Comparison of ENCODE assay signal across 35 cellular contexts in genomic region chr11:127491589-127491988, GRCh38.
"Had no signal": no experiment of that assay in that cellular context is flagged by ENCODE, and none has a peak within 500 bp of the region (broad histone marks: within the 10 kb centered on the region; RNA-seq: fewer than 3 reads in every experiment).

No MANE protein-coding gene starts in this region.

- H3K36me3 Mint-ChIP-seq: activated naive CD4-positive, alpha-beta T cell treated with anti-CD3 and anti-CD28 coated beads, Interleukin-2, amount 50 U/mL, for 24 hours; activated naive CD8-positive, alpha-beta T cell treated with anti-CD3 and anti-CD28 coated beads for 36 hours; brain had no signal

- DNase-seq: activated B cell treated with CpG ODN at 0.5 μM for 24 hours; activated CD4-positive, alpha-beta T cell treated with anti-CD3 and anti-CD28 coated beads for 48 hours; activated CD4-positive, alpha-beta T cell treated with anti-CD3 and anti-CD28 coated beads, Interleukin-2, amount 50 U/mL, for 1 hour; activated CD4-positive, alpha-beta T cell treated with anti-CD3 and anti-CD28 coated beads, Interleukin-2, amount 50 U/mL, for 48 hours; activated CD8-positive, alpha-beta memory T cell treated with anti-CD3 and anti-CD28 coated beads for 24 hours; activated CD8-positive, alpha-beta T cell treated with anti-CD3 and anti-CD28 coated beads for 36 hours; activated effector memory CD4-positive, alpha-beta T cell treated with Interleukin-2 at 50 U/mL for 16 hours; activated gamma-delta T cell treated with Interleukin-2 at 50 U/mL for 16 hours; activated naive CD4-positive, alpha-beta T cell treated with Interleukin-2 at 50 U/mL for 16 hours; activated naive CD8-positive, alpha-beta T cell treated with anti-CD3 and anti-CD28 coated beads for 36 hours; activated naive CD8-positive, alpha-beta T cell treated with anti-CD3 and anti-CD28 coated beads, Interleukin-2, amount 50 U/mL, for 24 hours; activated T-cell treated with anti-CD3 and anti-CD28 coated beads, Interleukin-2, amount 50 U/mL, for 4 hours; adrenal gland; amygdala; aorta; central memory CD4-positive, alpha-beta T cell; cerebellar nuclear complex; colonic mucosa; effector CD8-positive, alpha-beta T cell; erythroblast; esophagus squamous epithelium; foreskin melanocyte; heart right ventricle; T-helper 1 cell; T-helper 17 cell; T1000; WERI-Rb-1 had no signal

- H3K4me3 ChIP-seq: adrenal gland, breast epithelium, cardiac muscle cell, colonic mucosa, esophagus squamous epithelium, gastroesophageal sphincter, heart right ventricle had no signal

- H3K36me3 ChIP-seq: adrenal gland, breast epithelium, cardiac muscle cell, colonic mucosa, esophagus squamous epithelium, gastroesophageal sphincter, heart right ventricle, WERI-Rb-1 had no signal

- H3K27ac ChIP-seq: adrenal gland, breast epithelium, cardiac muscle cell, colonic mucosa, esophagus squamous epithelium, gastroesophageal sphincter, WERI-Rb-1 had no signal

- H3K4me3 Mint-ChIP-seq: activated B cell treated with CpG ODN at 0.5 μM for 24 hours; activated CD8-positive, alpha-beta T cell treated with anti-CD3 and anti-CD28 coated beads for 36 hours; activated naive CD4-positive, alpha-beta T cell treated with anti-CD3 and anti-CD28 coated beads, Interleukin-2, amount 50 U/mL, for 24 hours; activated naive CD8-positive, alpha-beta T cell treated with anti-CD3 and anti-CD28 coated beads for 36 hours; activated naive CD8-positive, alpha-beta T cell treated with anti-CD3 and anti-CD28 coated beads, Interleukin-2, amount 50 U/mL, for 24 hours; activated T-cell treated with anti-CD3 and anti-CD28 coated beads, Interleukin-2, amount 50 U/mL, for 4 hours; activated T-helper 17 cell treated with anti-CD3 and anti-CD28 coated beads, Interleukin-2, amount 50 U/mL, for 72 hours; brain; T-helper 17 cell; T-helper 2 cell treated with Interferon-gamma antibody and Interleukin-4, amounts not matched to agents 5 μg/mL and 100 μg/mL, for 36 hours had no signal

- H3K9me3 ChIP-seq: adrenal gland, colonic mucosa had no signal

- ATAC-seq: activated CD4-positive, CD25-positive, alpha-beta regulatory T cell treated with anti-CD3 and anti-CD28 coated beads, Interleukin-2, amount 50 U/mL, for 24 hours; activated CD8-positive, alpha-beta T cell treated with anti-CD3 and anti-CD28 coated beads for 36 hours; activated naive CD8-positive, alpha-beta T cell treated with anti-CD3 and anti-CD28 coated beads, Interleukin-2, amount 50 U/mL, for 24 hours; activated T-cell treated with anti-CD3 and anti-CD28 coated beads, Interleukin-2, amount 50 U/mL, for 4 hours; activated T-helper 17 cell treated with anti-CD3 and anti-CD28 coated beads, Interleukin-2, amount 50 U/mL, for 72 hours; gastroesophageal sphincter; T-helper 17 cell had no signal

- H3K27ac Mint-ChIP-seq: activated B cell treated with CpG ODN at 0.5 μM for 24 hours; activated CD8-positive, alpha-beta T cell treated with anti-CD3 and anti-CD28 coated beads for 36 hours; activated naive CD4-positive, alpha-beta T cell treated with anti-CD3 and anti-CD28 coated beads, Interleukin-2, amount 50 U/mL, for 24 hours; activated naive CD8-positive, alpha-beta T cell treated with anti-CD3 and anti-CD28 coated beads for 36 hours; activated naive CD8-positive, alpha-beta T cell treated with anti-CD3 and anti-CD28 coated beads, Interleukin-2, amount 50 U/mL, for 24 hours; activated T-helper 17 cell treated with anti-CD3 and anti-CD28 coated beads, Interleukin-2, amount 50 U/mL, for 72 hours; brain; T-helper 17 cell; T-helper 2 cell treated with Interferon-gamma antibody and Interleukin-4, amounts not matched to agents 5 μg/mL and 100 μg/mL, for 36 hours had no signal

- H3K27me3 Mint-ChIP-seq: activated B cell treated with CpG ODN at 0.5 μM for 24 hours; activated CD8-positive, alpha-beta T cell treated with anti-CD3 and anti-CD28 coated beads for 36 hours; activated naive CD4-positive, alpha-beta T cell treated with anti-CD3 and anti-CD28 coated beads, Interleukin-2, amount 50 U/mL, for 24 hours; activated naive CD8-positive, alpha-beta T cell treated with anti-CD3 and anti-CD28 coated beads, Interleukin-2, amount 50 U/mL, for 24 hours; activated T-helper 17 cell treated with anti-CD3 and anti-CD28 coated beads, Interleukin-2, amount 50 U/mL, for 72 hours; brain; T-helper 17 cell had no signal

- H3K4me1 Mint-ChIP-seq: activated B cell treated with CpG ODN at 0.5 μM for 24 hours; activated naive CD4-positive, alpha-beta T cell treated with anti-CD3 and anti-CD28 coated beads, Interleukin-2, amount 50 U/mL, for 24 hours; activated naive CD8-positive, alpha-beta T cell treated with anti-CD3 and anti-CD28 coated beads for 36 hours; activated naive CD8-positive, alpha-beta T cell treated with anti-CD3 and anti-CD28 coated beads, Interleukin-2, amount 50 U/mL, for 24 hours; activated T-helper 17 cell treated with anti-CD3 and anti-CD28 coated beads, Interleukin-2, amount 50 U/mL, for 72 hours; T-helper 17 cell had no signal
